ENCODE assay signal across 1 cellular context in the genomic region with DNA sequence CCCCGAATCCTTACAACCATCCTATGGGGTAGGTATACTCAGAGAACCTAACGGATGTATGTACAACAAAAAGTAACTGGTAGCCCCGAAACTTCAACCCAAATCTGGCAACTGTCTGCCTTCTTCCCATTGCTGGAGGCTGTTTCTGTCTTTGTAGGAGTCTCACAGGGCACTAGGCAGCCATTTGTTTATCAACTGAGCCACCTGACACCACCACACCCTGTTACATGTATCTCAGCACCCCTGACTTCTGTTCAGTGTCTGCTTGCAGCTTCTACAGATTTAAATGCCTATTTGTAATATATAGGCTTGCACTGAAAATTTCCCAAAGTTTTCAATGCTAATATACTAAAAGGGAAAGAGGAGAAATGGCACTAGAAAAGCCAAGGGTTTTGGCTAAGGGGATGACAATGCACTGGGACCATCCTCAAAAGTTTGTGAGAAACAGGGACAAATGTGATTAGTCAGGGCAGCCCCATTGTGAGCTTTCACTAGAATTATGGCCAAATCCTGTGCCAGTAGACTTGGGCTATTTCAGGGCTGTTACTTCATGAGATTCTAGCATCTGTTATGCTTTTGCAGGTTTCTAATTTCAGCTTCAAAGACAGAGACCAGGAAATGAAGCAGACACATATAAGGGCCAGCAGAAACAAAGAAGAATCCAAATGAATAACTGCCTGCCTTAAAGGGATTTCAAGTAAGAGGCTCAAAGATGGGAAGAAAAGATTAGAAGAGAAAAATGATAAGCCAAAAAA.
TF ChIP-seq lines count a peak whose summit lies in the region.

No MANE protein-coding gene starts in this region.

TF ChIP-seq in WTC11, 78 proteins besides CTCF, POLR2A, EP300 and RAD21 (continued from another document):
- TF ChIP-seq, protein P1, sequence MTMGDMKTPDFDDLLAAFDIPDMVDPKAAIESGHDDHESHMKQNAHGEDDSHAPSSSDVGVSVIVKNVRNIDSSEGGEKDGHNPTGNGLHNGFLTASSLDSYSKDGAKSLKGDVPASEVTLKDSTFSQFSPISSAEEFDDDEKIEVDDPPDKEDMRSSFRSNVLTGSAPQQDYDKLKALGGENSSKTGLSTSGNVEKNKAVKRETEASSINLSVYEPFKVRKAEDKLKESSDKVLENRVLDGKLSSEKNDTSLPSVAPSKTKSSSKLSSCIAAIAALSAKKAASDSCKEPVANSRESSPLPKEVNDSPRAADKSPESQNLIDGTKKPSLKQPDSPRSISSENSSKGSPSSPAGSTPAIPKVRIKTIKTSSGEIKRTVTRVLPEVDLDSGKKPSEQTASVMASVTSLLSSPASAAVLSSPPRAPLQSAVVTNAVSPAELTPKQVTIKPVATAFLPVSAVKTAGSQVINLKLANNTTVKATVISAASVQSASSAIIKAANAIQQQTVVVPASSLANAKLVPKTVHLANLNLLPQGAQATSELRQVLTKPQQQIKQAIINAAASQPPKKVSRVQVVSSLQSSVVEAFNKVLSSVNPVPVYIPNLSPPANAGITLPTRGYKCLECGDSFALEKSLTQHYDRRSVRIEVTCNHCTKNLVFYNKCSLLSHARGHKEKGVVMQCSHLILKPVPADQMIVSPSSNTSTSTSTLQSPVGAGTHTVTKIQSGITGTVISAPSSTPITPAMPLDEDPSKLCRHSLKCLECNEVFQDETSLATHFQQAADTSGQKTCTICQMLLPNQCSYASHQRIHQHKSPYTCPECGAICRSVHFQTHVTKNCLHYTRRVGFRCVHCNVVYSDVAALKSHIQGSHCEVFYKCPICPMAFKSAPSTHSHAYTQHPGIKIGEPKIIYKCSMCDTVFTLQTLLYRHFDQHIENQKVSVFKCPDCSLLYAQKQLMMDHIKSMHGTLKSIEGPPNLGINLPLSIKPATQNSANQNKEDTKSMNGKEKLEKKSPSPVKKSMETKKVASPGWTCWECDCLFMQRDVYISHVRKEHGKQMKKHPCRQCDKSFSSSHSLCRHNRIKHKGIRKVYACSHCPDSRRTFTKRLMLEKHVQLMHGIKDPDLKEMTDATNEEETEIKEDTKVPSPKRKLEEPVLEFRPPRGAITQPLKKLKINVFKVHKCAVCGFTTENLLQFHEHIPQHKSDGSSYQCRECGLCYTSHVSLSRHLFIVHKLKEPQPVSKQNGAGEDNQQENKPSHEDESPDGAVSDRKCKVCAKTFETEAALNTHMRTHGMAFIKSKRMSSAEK (CRISPR knock-in tag; IDR thresholded peaks at IDR 0.05; ENCODE audit: borderline replicate concordance) = no peak
- TF ChIP-seq NFE2L1 (CRISPR knock-in tag; IDR thresholded peaks at IDR 0.05) (no peak), ZNF317 (CRISPR knock-in tag; IDR thresholded peaks at IDR 0.05; ENCODE audit: borderline replicate concordance, low read depth) (no peak)
- TF ChIP-seq, protein P2, sequence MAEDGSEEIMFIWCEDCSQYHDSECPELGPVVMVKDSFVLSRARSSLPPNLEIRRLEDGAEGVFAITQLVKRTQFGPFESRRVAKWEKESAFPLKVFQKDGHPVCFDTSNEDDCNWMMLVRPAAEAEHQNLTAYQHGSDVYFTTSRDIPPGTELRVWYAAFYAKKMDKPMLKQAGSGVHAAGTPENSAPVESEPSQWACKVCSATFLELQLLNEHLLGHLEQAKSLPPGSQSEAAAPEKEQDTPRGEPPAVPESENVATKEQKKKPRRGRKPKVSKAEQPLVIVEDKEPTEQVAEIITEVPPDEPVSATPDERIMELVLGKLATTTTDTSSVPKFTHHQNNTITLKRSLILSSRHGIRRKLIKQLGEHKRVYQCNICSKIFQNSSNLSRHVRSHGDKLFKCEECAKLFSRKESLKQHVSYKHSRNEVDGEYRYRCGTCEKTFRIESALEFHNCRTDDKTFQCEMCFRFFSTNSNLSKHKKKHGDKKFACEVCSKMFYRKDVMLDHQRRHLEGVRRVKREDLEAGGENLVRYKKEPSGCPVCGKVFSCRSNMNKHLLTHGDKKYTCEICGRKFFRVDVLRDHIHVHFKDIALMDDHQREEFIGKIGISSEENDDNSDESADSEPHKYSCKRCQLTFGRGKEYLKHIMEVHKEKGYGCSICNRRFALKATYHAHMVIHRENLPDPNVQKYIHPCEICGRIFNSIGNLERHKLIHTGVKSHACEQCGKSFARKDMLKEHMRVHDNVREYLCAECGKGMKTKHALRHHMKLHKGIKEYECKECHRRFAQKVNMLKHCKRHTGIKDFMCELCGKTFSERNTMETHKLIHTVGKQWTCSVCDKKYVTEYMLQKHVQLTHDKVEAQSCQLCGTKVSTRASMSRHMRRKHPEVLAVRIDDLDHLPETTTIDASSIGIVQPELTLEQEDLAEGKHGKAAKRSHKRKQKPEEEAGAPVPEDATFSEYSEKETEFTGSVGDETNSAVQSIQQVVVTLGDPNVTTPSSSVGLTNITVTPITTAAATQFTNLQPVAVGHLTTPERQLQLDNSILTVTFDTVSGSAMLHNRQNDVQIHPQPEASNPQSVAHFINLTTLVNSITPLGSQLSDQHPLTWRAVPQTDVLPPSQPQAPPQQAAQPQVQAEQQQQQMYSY (CRISPR knock-in tag; IDR thresholded peaks at IDR 0.05) = no peak
TF ChIP-seq in WTC11: peak in this region for 0.
